1 cellular context compared by ENCODE assay signal in genomic region chr20:37253087-37253486, GRCh38.
TF ChIP-seq lines count a peak whose summit lies in the region.

No MANE protein-coding gene starts in this region.

TF ChIP-seq in H1, 55 proteins besides CTCF, POLR2A, EP300 and RAD21:
- TF ChIP-seq E2F6 (IDR thresholded peaks at IDR 0.05) (no peak), SP2 (IDR thresholded peaks at IDR 0.05; ENCODE audit: low read length) (no peak), CREB1 (IDR thresholded peaks at IDR 0.05) (no peak), ATF3 (IDR thresholded peaks at IDR 0.05; ENCODE audit: insufficient read depth, low read depth, low read length) (no peak)
